ENCODE assay signal across 1 cellular context in genomic region chr15:40108855-40109735, GRCh38.
TF ChIP-seq lines count a peak whose summit lies in the region.

Gene BMF, minus strand, starts transcription at chr15:40108879. Its CDS starts 2,793 bp downstream, at chr15:40106086.

TF ChIP-seq in H1, 55 proteins besides CTCF, POLR2A, EP300 and RAD21:
- TF ChIP-seq BCL11A (IDR thresholded peaks at IDR 0.05; ENCODE audit: low read depth in 2 of 2, low read length in 2 of 2) (no peak), SIN3A (conservative IDR thresholded peaks at IDR 0.05 in 1 of 2, IDR thresholded peaks at IDR 0.05 in 1 of 2; ENCODE audit: low read depth in 1 of 2, low read length in 2 of 2) (peak in 1 of 2 experiments; percentile 92; a peak in 2 of 4 replicates), CBX8 (IDR thresholded peaks at IDR 0.05; ENCODE audit: borderline replicate concordance, low read depth, low read length) (no peak), RXRA (IDR thresholded peaks at IDR 0.05; ENCODE audit: insufficient read depth, low read depth, low read length) (no peak), CREB1 (IDR thresholded peaks at IDR 0.05) (peak; percentile 86), GTF2F1 (IDR thresholded peaks at IDR 0.05; ENCODE audit: borderline replicate concordance, low read depth, low read length) (no peak), MAX (IDR thresholded peaks at IDR 0.05) (peak; percentile 52), RBBP5 (IDR thresholded peaks at IDR 0.05; ENCODE audit: borderline replicate concordance, low read depth, low read length) (peak; percentile 71), TEAD4 (IDR thresholded peaks at IDR 0.05; ENCODE audit: low read depth, low read length) (peak; percentile 77), CTBP2 (IDR thresholded peaks at IDR 0.05; ENCODE audit: borderline replicate concordance, insufficient read depth, insufficient read length, low read length) (no peak), CBX5 (IDR thresholded peaks at IDR 0.05; ENCODE audit: low read depth, low read length) (no peak), KDM4A (IDR thresholded peaks at IDR 0.05; ENCODE audit: low read depth, low read length, severe bottlenecking) (no peak), GABPA (IDR thresholded peaks at IDR 0.05; ENCODE audit: borderline replicate concordance, insufficient read depth, low read length) (no peak), ATF3 (IDR thresholded peaks at IDR 0.05; ENCODE audit: insufficient read depth, low read depth, low read length) (no peak), POLR2AphosphoS5 (IDR thresholded peaks at IDR 0.05; ENCODE audit: low read depth, low read length) (no peak), BRCA1 (IDR thresholded peaks at IDR 0.05; ENCODE audit: low read depth, low read length) (no peak), SIRT6 (IDR thresholded peaks at IDR 0.05; ENCODE audit: low read length) (no peak), CEBPB (IDR thresholded peaks at IDR 0.05; ENCODE audit: low read depth, low read length) (no peak), USF2 (IDR thresholded peaks at IDR 0.05; ENCODE audit: low read length) (no peak), SIX5 (IDR thresholded peaks at IDR 0.05; ENCODE audit: low read depth, low read length) (no peak), CHD1 (IDR thresholded peaks at IDR 0.05; ENCODE audit: low read depth, low read length) (no peak), FOSL1 (IDR thresholded peaks at IDR 0.05; ENCODE audit: insufficient read depth, low read depth, low read length) (no peak), POU5F1 (IDR thresholded peaks at IDR 0.05; ENCODE audit: low read depth, low read length) (0 out of 2 replicates have a peak, but pooled peaks have one; percentile 27), YY1 (IDR thresholded peaks at IDR 0.05; ENCODE audit: low read depth, low read length) (peak; percentile 86), TCF12 (IDR thresholded peaks at IDR 0.05; ENCODE audit: low read depth, low read length) (0 out of 2 replicates have a peak, but pooled peaks have one; percentile 52), RFX5 (IDR thresholded peaks at IDR 0.05; ENCODE audit: borderline replicate concordance, low read depth, low read length) (no peak; the same call in 1 of the 2 replicates), SUZ12 (IDR thresholded peaks at IDR 0.05; ENCODE audit: low read length) (no peak), ASH2L (IDR thresholded peaks at IDR 0.05; ENCODE audit: low read length) (peak; percentile 91), EGR1 (IDR thresholded peaks at IDR 0.05; ENCODE audit: borderline replicate concordance, low read depth, low read length) (peak; percentile 76; the same call in 1 of the 2 replicates), TBP (IDR thresholded peaks at IDR 0.05; ENCODE audit: low read depth, low read length) (no peak; the same call in 1 of the 2 replicates), TAF1 (IDR thresholded peaks at IDR 0.05; ENCODE audit: low read depth, low read length) (peak; percentile 66), TAF7 (optimal IDR thresholded peaks at IDR 0.05; ENCODE audit: borderline replicate concordance, low read depth, low read length) (no peak), E2F6 (IDR thresholded peaks at IDR 0.05) (no peak), NANOG (IDR thresholded peaks at IDR 0.05; ENCODE audit: insufficient read depth, low read depth, low read length, poor library complexity, severe bottlenecking) (no peak), JUN (IDR thresholded peaks at IDR 0.05; ENCODE audit: low read depth, low read length) (no peak), JUND (IDR thresholded peaks at IDR 0.05; ENCODE audit: low read length) (no peak), RNF2 (IDR thresholded peaks at IDR 0.05; ENCODE audit: borderline replicate concordance, low read depth, low read length, missing control alignments, poor library complexity, severe bottlenecking) (no peak), SP2 (IDR thresholded peaks at IDR 0.05; ENCODE audit: low read length) (no peak), ATF2 (IDR thresholded peaks at IDR 0.05; ENCODE audit: low read length) (no peak; the same call in 1 of the 2 replicates), SP4 (IDR thresholded peaks at IDR 0.05; ENCODE audit: low read length) (peak; percentile 71), HDAC6 (IDR thresholded peaks at IDR 0.05; ENCODE audit: low read depth, low read length) (no peak), EZH2 (IDR thresholded peaks at IDR 0.05; ENCODE audit: low read depth, low read length, severe bottlenecking) (peak; percentile 58), SRF (IDR thresholded peaks at IDR 0.05; ENCODE audit: low read depth, low read length) (no peak), PHF8 (conservative IDR thresholded peaks at IDR 0.05; ENCODE audit: low read depth, low read length) (peak; percentile 25; the same call in 1 of the 2 replicates), KDM1A (IDR thresholded peaks at IDR 0.05; ENCODE audit: borderline replicate concordance, low read length) (no peak), HDAC2 (IDR thresholded peaks at IDR 0.05; ENCODE audit: borderline replicate concordance in 1 of 2, low read depth in 2 of 2, low read length in 2 of 2) (no peak; a peak in 2 of 4 replicates), SAP30 (IDR thresholded peaks at IDR 0.05; ENCODE audit: insufficient read depth, insufficient replicate concordance, low read length) (peak; percentile 2), KDM5A (IDR thresholded peaks at IDR 0.05; ENCODE audit: low read length) (no peak), BACH1 (IDR thresholded peaks at IDR 0.05; ENCODE audit: low read length) (no peak), NRF1 (IDR thresholded peaks at IDR 0.05; ENCODE audit: low read depth, low read length) (no peak), MAFK (IDR thresholded peaks at IDR 0.05; ENCODE audit: low read depth, low read length) (no peak), SP1 (IDR thresholded peaks at IDR 0.05; ENCODE audit: low read depth, low read length) (peak; percentile 85), CHD7 (IDR thresholded peaks at IDR 0.05; ENCODE audit: insufficient replicate concordance, low read length) (no peak), ZNF274 (IDR thresholded peaks at IDR 0.05; ENCODE audit: borderline replicate concordance, extremely low read depth, low read length) (no peak), CHD2 (IDR thresholded peaks at IDR 0.05; ENCODE audit: low read length) (no peak)
